In genomic region chr13:93767231-93767916, GRCh38 we compare ENCODE assay signal across 2 cellular contexts.
TF ChIP-seq lines count a peak whose summit lies in the region.

No MANE protein-coding gene starts in this region.

TF ChIP-seq in HEK293, 187 proteins besides CTCF, POLR2A, EP300 and RAD21 (continued from another document):
- peak; percentile 59; the same call in 1 of the 2 replicates for TF ChIP-seq SCRT2 (tag by site-specific recombination; IDR thresholded peaks at IDR 0.05)

TF ChIP-seq in HepG2, 621 proteins besides CTCF, POLR2A, EP300 and RAD21 (continued from another document and continues in another):
- TF ChIP-seq ZNF292 (CRISPR knock-in tag; IDR thresholded peaks at IDR 0.05; ENCODE audit: borderline replicate concordance, low read depth) (no peak), ATF4 (CRISPR knock-in tag; IDR thresholded peaks at IDR 0.05) (no peak), ZNF678 (CRISPR knock-in tag; IDR thresholded peaks at IDR 0.05) (no peak), ZNF660 (CRISPR knock-in tag; IDR thresholded peaks at IDR 0.05; ENCODE audit: borderline replicate concordance, low read depth) (no peak), KLF13 (CRISPR knock-in tag; IDR thresholded peaks at IDR 0.05) (no peak), ZNF792 (CRISPR knock-in tag; IDR thresholded peaks at IDR 0.05) (0 out of 2 replicates have a peak, but pooled peaks have one; percentile 11), AHDC1 (CRISPR knock-in tag; IDR thresholded peaks at IDR 0.05; ENCODE audit: borderline replicate concordance) (peak; percentile 66; the same call in 1 of the 2 replicates), PRDM10 (CRISPR knock-in tag; IDR thresholded peaks at IDR 0.05; ENCODE audit: low read depth) (peak; percentile 74; the same call in 1 of the 2 replicates), FOXJ3 (CRISPR knock-in tag; IDR thresholded peaks at IDR 0.05; ENCODE audit: borderline replicate concordance) (peak; percentile 62; the same call in 1 of the 2 replicates), ZNF430 (CRISPR knock-in tag; IDR thresholded peaks at IDR 0.05) (0 out of 2 replicates have a peak, but pooled peaks have one; percentile 2), PRMT3 (CRISPR knock-in tag; IDR thresholded peaks at IDR 0.05; ENCODE audit: borderline replicate concordance, low read depth) (no peak), ATF2 (CRISPR knock-in tag; IDR thresholded peaks at IDR 0.05) (peak; percentile 21; the same call in 1 of the 2 replicates), TEAD3 (CRISPR knock-in tag; optimal IDR thresholded peaks at IDR 0.05; ENCODE audit: borderline replicate concordance) (no peak), SOX13 (IDR thresholded peaks at IDR 0.05) (no peak), SOX13 (CRISPR knock-in tag; conservative IDR thresholded peaks at IDR 0.05 in 1 of 2, IDR thresholded peaks at IDR 0.05 in 1 of 2) (peak in 1 of 2 experiments; percentile 71; a peak in 2 of 4 replicates), GPBP1L1 (CRISPR knock-in tag; IDR thresholded peaks at IDR 0.05) (no peak), ZNF761 (CRISPR knock-in tag; conservative IDR thresholded peaks at IDR 0.05) (no peak), THAP7 (CRISPR knock-in tag; IDR thresholded peaks at IDR 0.05) (no peak), THAP11 (CRISPR knock-in tag; IDR thresholded peaks at IDR 0.05) (peak; percentile 18; the same call in 1 of the 2 replicates), YEATS4 (CRISPR knock-in tag; IDR thresholded peaks at IDR 0.05; ENCODE audit: borderline replicate concordance) (peak; percentile 57; the same call in 1 of the 2 replicates), KAT8 (CRISPR knock-in tag; IDR thresholded peaks at IDR 0.05) (peak; percentile 60), THAP8 (CRISPR knock-in tag; IDR thresholded peaks at IDR 0.05; ENCODE audit: borderline replicate concordance) (no peak), KDM6A (CRISPR knock-in tag; IDR thresholded peaks at IDR 0.05; ENCODE audit: low read depth) (peak; percentile 44; the same call in 1 of the 2 replicates), HDAC1 (CRISPR knock-in tag; IDR thresholded peaks at IDR 0.05) (0 out of 2 replicates have a peak, but pooled peaks have one; percentile 29), ZBTB43 (CRISPR knock-in tag; conservative IDR thresholded peaks at IDR 0.05) (0 out of 2 replicates have a peak, but pooled peaks have one; percentile 21), ZNF503 (CRISPR knock-in tag; IDR thresholded peaks at IDR 0.05) (peak; percentile 54; the same call in 1 of the 2 replicates), RXRB (CRISPR knock-in tag; IDR thresholded peaks at IDR 0.05; ENCODE audit: borderline replicate concordance) (peak; percentile 94), IKZF1 (IDR thresholded peaks at IDR 0.05) (no peak), ARID5B (CRISPR knock-in tag; IDR thresholded peaks at IDR 0.05) (peak; percentile 86), ZFP90 (CRISPR knock-in tag; IDR thresholded peaks at IDR 0.05; ENCODE audit: borderline replicate concordance) (no peak), ZNF558 (CRISPR knock-in tag; IDR thresholded peaks at IDR 0.05; ENCODE audit: borderline replicate concordance) (no peak)
